In the genomic region with DNA sequence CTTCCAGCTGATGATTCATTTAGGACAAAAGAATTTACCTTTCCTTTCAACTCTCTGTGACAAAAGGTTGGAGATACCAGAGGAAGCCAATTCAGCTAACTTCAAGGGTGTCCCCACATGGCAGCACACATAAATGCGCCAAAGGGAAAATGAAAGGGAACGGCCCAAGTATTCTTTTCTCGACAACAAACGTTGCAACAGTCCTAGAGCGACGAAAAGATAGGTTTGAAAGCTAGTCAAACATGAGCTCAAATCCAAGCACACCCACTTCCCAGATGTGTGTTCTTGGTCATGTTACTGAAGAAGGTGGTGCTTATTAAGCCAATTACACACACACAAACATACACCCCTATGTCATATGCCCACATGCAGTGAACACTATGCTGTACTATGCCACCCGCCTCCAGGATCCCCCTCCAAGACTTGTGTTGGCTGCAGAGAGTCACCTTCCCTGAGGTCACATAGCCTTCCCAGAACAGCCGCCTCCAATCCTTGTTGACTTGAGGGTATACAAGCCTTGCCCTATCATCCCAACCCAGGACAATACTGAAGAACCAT, we compare ENCODE assay signal across 19 cellular contexts. TPM values are rescaled to one million over a fixed set of nuclear protein-coding genes. Genes with fewer than 3 reads are reported as not detected.
A peak's percentile ranks its signal among the peaks of the same experiment; 100 is the strongest.
DNase-seq lines count a peak whose midpoint lies in the region; ATAC-seq, FAIRE-seq and TF ChIP-seq lines count a peak whose summit lies in the region.
"Had no signal": no experiment of that assay in that cellular context is flagged by ENCODE, and none has a peak within 500 bp of the region (broad histone marks: within the 10 kb centered on the region; RNA-seq: fewer than 3 reads in every experiment).

No MANE protein-coding gene starts in this region.

- RAD21 ChIA-PET in HCT116 (lab: Charles Lee; ENCODE audit: low non-redundant PET in 1 of 2, low total read pairs in 2 of 2, uncharacterized antibody in 2 of 2, unreplicated experiment in 2 of 2), result no interaction called here

- peak; percentile 54 for TF ChIP-seq RAD21 in HCT116 (IDR thresholded peaks at IDR 0.05; ENCODE audit: low read depth)

- H3K9ac ChIP-seq in HCT116 (ENCODE audit: low read length) (no peak overlapping the region), keratinocyte (ENCODE audit: control insufficient read depth, extremely low read depth, insufficient read depth, low read length) (peak overlapping the region; percentile 22), subcutaneous abdominal adipose tissue (ENCODE audit: low read length in 5 of 5) (no peak overlapping the region)
- H3K9ac ChIP-seq: SK-N-SH had no signal

- ATAC-seq in HCT116, result peak; percentile 56
- ATAC-seq in WTC11, result peak; percentile 23
- ATAC-seq in activated naive CD4-positive, alpha-beta T cell treated with anti-CD3 and anti-CD28 coated beads, Interleukin-2, amount 50 U/mL, for 72 hours, result no peak

- no peak for TF ChIP-seq POLR2A in HCT116 (IDR thresholded peaks at IDR 0.05; ENCODE audit: borderline replicate concordance, extremely low read depth, insufficient read depth, insufficient read length)
- TF ChIP-seq POLR2A in testis (IDR thresholded peaks at IDR 0.05), result no peak

- BruUV-seq in HCT116 (replicated peaks; lab: Mats Ljungman, UMichigan), result no TSS peak

- H3K4me1 Mint-ChIP-seq in WTC11, result peaks cover 43% of the 10 kb centered on the region
- H3K4me1 Mint-ChIP-seq: activated CD4-positive, alpha-beta T cell treated with anti-CD3 and anti-CD28 coated beads, Interleukin-2, amount 10 ng/mL, durations not matched to agents 24 days and 14 days; B cell had no signal

- H3K27ac ChIP-seq in HCT116 (ENCODE audit: low read depth, low read length), result peak overlapping the region; percentile 66
- H3K27ac ChIP-seq in keratinocyte (ENCODE audit: control insufficient read depth, insufficient read depth, low read length), result peak overlapping the region; percentile 48
- H3K27ac ChIP-seq in subcutaneous abdominal adipose tissue (ENCODE audit: low read depth, low read length), result peak overlapping the region; percentile 47
- H3K27ac ChIP-seq in testis, result no peak overlapping the region
- H3K27ac ChIP-seq: neutrophil had no signal

- H3K9me1 ChIP-seq in keratinocyte (ENCODE audit: control insufficient read depth, extremely low read depth, insufficient read depth, low read length), result peaks cover 2% of the 10 kb centered on the region

- CTCF ChIA-PET in HCT116 (lab: Charles Lee), result no interaction called here
- CTCF ChIA-PET in WTC11 (lab: Charles Lee), result interaction anchor here (0.6 to 0.8 kb wide), 2 partner anchors 13 to 16 kb away, joined by 3 to 6 read pairs; no protein-coding TSS in a partner anchor

- H3K4me3 Mint-ChIP-seq in WTC11, result no peak overlapping the region
- H3K4me3 Mint-ChIP-seq: activated CD4-positive, alpha-beta T cell treated with anti-CD3 and anti-CD28 coated beads, Interleukin-2, amount 10 ng/mL, durations not matched to agents 24 days and 14 days; B cell had no signal

- FAIRE-seq in keratinocyte (lab: Jason Lieb, UNC), result peak; percentile 5
- FAIRE-seq: astrocyte had no signal

- H3K9me3 ChIP-seq in HCT116 (ENCODE audit: control insufficient read depth in 1 of 2, insufficient read depth in 1 of 2, low read depth in 1 of 2, low read length in 2 of 2), result no peaks in the 10 kb centered on the region
- H3K9me3 ChIP-seq in keratinocyte (ENCODE audit: control insufficient read depth, low read depth, low read length), result no peaks in the 10 kb centered on the region
- no peaks in the 10 kb centered on the region for H3K9me3 ChIP-seq in subcutaneous abdominal adipose tissue (ENCODE audit: control insufficient read depth in 5 of 5, low read length in 5 of 5)
- no peaks in the 10 kb centered on the region for H3K9me3 ChIP-seq in testis
- H3K9me3 ChIP-seq: neutrophil, SK-N-SH had no signal

- H3K27me3 ChIP-seq in HCT116 (ENCODE audit: insufficient read depth, low read length) (no peaks in the 10 kb centered on the region), keratinocyte (ENCODE audit: control insufficient read depth, extremely low read depth, insufficient read depth, low read length) (no peaks in the 10 kb centered on the region), subcutaneous abdominal adipose tissue (ENCODE audit: control insufficient read depth in 5 of 5, insufficient read depth in 4 of 5, low read length in 5 of 5) (no peaks in the 10 kb centered on the region), testis (no peaks in the 10 kb centered on the region)
- H3K27me3 ChIP-seq: neutrophil had no signal

- POLR2A ChIA-PET in HCT116 (lab: Charles Lee), result no interaction called here
- POLR2A ChIA-PET in WTC11 (lab: Charles Lee), result no interaction called here

- H3K36me3 ChIP-seq in HCT116 (ENCODE audit: control insufficient read depth in 1 of 2, insufficient read depth in 2 of 2, low read length in 2 of 2), result no peaks in the 10 kb centered on the region
- H3K36me3 ChIP-seq in keratinocyte (ENCODE audit: control insufficient read depth in 2 of 2, extremely low read depth in 1 of 2, insufficient read depth in 2 of 2, low read length in 2 of 2), result no peaks in the 10 kb centered on the region
- H3K36me3 ChIP-seq in subcutaneous abdominal adipose tissue (ENCODE audit: control insufficient read depth in 5 of 5, insufficient read depth in 5 of 5, low read length in 5 of 5), result no peaks in the 10 kb centered on the region
- H3K36me3 ChIP-seq in testis (ENCODE audit: low read depth, missing control alignments), result no peaks in the 10 kb centered on the region
- H3K36me3 ChIP-seq: neutrophil had no signal

- peaks cover 31% of the 10 kb centered on the region; the same call in 1 of the 2 replicates for H3K79me2 ChIP-seq in HCT116 (ENCODE audit: insufficient read depth, low read length)
- peaks cover 12% of the 10 kb centered on the region for H3K79me2 ChIP-seq in keratinocyte (ENCODE audit: control insufficient read depth, insufficient read depth, low read length)

- dilution Hi-C loops in keratinocyte (cut with MboI; ENCODE audit: extremely low pct_ligation_motif_present, low sequenced_read_pairs), result no loop called here

- TF ChIP-seq CTCF in HCT116 (IDR thresholded peaks at IDR 0.05 in 2 of 3, conservative IDR thresholded peaks at IDR 0.05 in 1 of 3; ENCODE audit: borderline replicate concordance in 1 of 3, insufficient read depth in 1 of 3, low read depth in 2 of 3, low read length in 2 of 3), result no peak
- no peak for TF ChIP-seq CTCF in WTC11 (IDR thresholded peaks at IDR 0.05)
- peak in 1 of 3 experiments; percentile 37 for TF ChIP-seq CTCF in keratinocyte (optimal IDR thresholded peaks at IDR 0.05 in 1 of 3, IDR thresholded peaks at IDR 0.05 in 1 of 3, conservative IDR thresholded peaks at IDR 0.05 in 1 of 3; ENCODE audit: extremely low read depth in 1 of 3, insufficient read depth in 2 of 3, low read length in 3 of 3)
- no peak for TF ChIP-seq CTCF in testis (IDR thresholded peaks at IDR 0.05)

- H3K4me2 ChIP-seq in HCT116 (ENCODE audit: low read length) (peak overlapping the region; percentile 55), keratinocyte (ENCODE audit: control insufficient read depth, extremely low read depth, insufficient read depth, low read depth, low read length) (peak overlapping the region; percentile 84)
- H3K4me2 ChIP-seq: SK-N-SH had no signal

- no peaks in the 10 kb centered on the region for H3K9me3 Mint-ChIP-seq in WTC11
- H3K9me3 Mint-ChIP-seq in activated naive CD4-positive, alpha-beta T cell treated with anti-CD3 and anti-CD28 coated beads, Interleukin-2, amount 50 U/mL, for 72 hours, result no peaks in the 10 kb centered on the region
- H3K9me3 Mint-ChIP-seq: activated CD4-positive, alpha-beta T cell treated with anti-CD3 and anti-CD28 coated beads, Interleukin-2, amount 10 ng/mL, durations not matched to agents 24 days and 14 days had no signal

- intact Hi-C loops in HCT116 (cut with micrococcal nuclease), result no loop called here
- intact Hi-C loops in testis (cut with DNase I; ENCODE audit: low total_unique reads), result no loop called here

- no peaks in the 10 kb centered on the region for H4K20me1 ChIP-seq in HCT116 (ENCODE audit: insufficient read depth)
- no peaks in the 10 kb centered on the region for H4K20me1 ChIP-seq in keratinocyte (ENCODE audit: control insufficient read depth, extremely low read depth, insufficient read depth, low read length)

- no peaks in the 10 kb centered on the region for H3K27me3 Mint-ChIP-seq in WTC11 (ENCODE audit: low read depth)
- H3K27me3 Mint-ChIP-seq: activated CD4-positive, alpha-beta T cell treated with anti-CD3 and anti-CD28 coated beads, Interleukin-2, amount 10 ng/mL, durations not matched to agents 24 days and 14 days had no signal

- H3K36me3 Mint-ChIP-seq in WTC11, result no peaks in the 10 kb centered on the region
- no peaks in the 10 kb centered on the region for H3K36me3 Mint-ChIP-seq in activated naive CD4-positive, alpha-beta T cell treated with anti-CD3 and anti-CD28 coated beads, Interleukin-2, amount 50 U/mL, for 72 hours

- H3K27ac Mint-ChIP-seq in WTC11, result peak overlapping the region; percentile 88
- H3K27ac Mint-ChIP-seq in activated naive CD4-positive, alpha-beta T cell treated with anti-CD3 and anti-CD28 coated beads, Interleukin-2, amount 50 U/mL, for 72 hours, result no peak overlapping the region
- H3K27ac Mint-ChIP-seq: activated CD4-positive, alpha-beta T cell treated with anti-CD3 and anti-CD28 coated beads, Interleukin-2, amount 10 ng/mL, durations not matched to agents 24 days and 14 days; B cell had no signal

- H3K4me3 ChIP-seq in HCT116 (replicated peaks in 1 of 2; ENCODE audit: low read depth in 1 of 2, low read length in 2 of 2) (no peak overlapping the region; a peak in 1 of 4 replicates), keratinocyte (ENCODE audit: control insufficient read depth in 2 of 3, extremely low read depth in 1 of 3, insufficient read depth in 2 of 3, low read depth in 1 of 3, low read length in 3 of 3) (peak overlapping the region in 2 of 3 experiments; percentile 19 to 58), subcutaneous abdominal adipose tissue (ENCODE audit: low read depth in 1 of 5, low read length in 5 of 5) (no peak overlapping the region), testis (no peak overlapping the region)

- H3K4me1 ChIP-seq in HCT116 (ENCODE audit: control insufficient read depth in 1 of 2, insufficient read depth in 2 of 2, low read length in 2 of 2) (peaks cover 23 to 45% of the 10 kb centered on the region in 2 experiments), keratinocyte (ENCODE audit: control insufficient read depth, extremely low read depth, insufficient read depth, low read length) (peaks cover 16% of the 10 kb centered on the region), subcutaneous abdominal adipose tissue (ENCODE audit: control insufficient read depth in 5 of 5, insufficient read depth in 5 of 5, low read length in 5 of 5) (peaks cover 0 to 32% (median 0%) of the 10 kb centered on the region in 5 donors), testis (no peaks in the 10 kb centered on the region)

- no peaks in the 10 kb centered on the region for H3K9me2 ChIP-seq in HCT116 (ENCODE audit: insufficient read depth)
- H3K9me2 ChIP-seq: SK-N-SH had no signal

- DNase-seq in HCT116 (ENCODE audit: low read depth, low spot score) (no peak), WTC11 (ENCODE audit: low spot score) (no peak), keratinocyte (ENCODE audit: low read depth, low spot score) (no peak), testis (no peak), NCI-H345 treated with DMSO at 0.1 percent for 48 hours (lab: John Stamatoyannopoulos, UW; ENCODE audit: unreplicated experiment) (no peak)
- DNase-seq in activated naive CD4-positive, alpha-beta T cell treated with anti-CD3 and anti-CD28 coated beads, Interleukin-2, amount 50 U/mL, for 72 hours (ENCODE audit: low spot score in 2 of 2), result no peak
- DNase-seq: activated CD4-positive, alpha-beta T cell treated with anti-CD3 and anti-CD28 coated beads, Interleukin-2, amount 10 ng/mL, durations not matched to agents 24 days and 14 days; activated naive CD4-positive, alpha-beta T cell; Calu3; cortex of kidney; erythroblast; KG1; NCI-H526 treated with DMSO at 0.1 percent for 48 hours; SK-N-SH had no signal

- 91 to 96% methylated on average over 8 of the region's 8 CpGs for WGBS in testis, 2 donors

- H2AFZ ChIP-seq in HCT116 (ENCODE audit: low read depth, low read length, poor library complexity, severe bottlenecking) (no peak overlapping the region), keratinocyte (ENCODE audit: control insufficient read depth, low read length) (no peak overlapping the region)

RNA-seq across cellular contexts. Expression of a gene that starts 27.5 kb away (rescaled TPM):
- total RNA-seq in HCT116 (2021; ENCODE audit: unreplicated experiment) (38.6 TPM), WTC11 (2021) (53.0 to 58.2 TPM (median 54.1 TPM) in 3 replicates), testis (10 to 100 TPM; 55.4 to 56.1 TPM)
- 16.6 and 18.5 TPM in 2 replicates for polyA plus RNA-seq in HCT116 (2012)
- polyA plus RNA-seq in keratinocyte (8.0 to 11.2 TPM (median 10.9 TPM) in 3 replicates), testis (ENCODE audit: insufficient read depth, low read depth, low replicate concordance) (60.4 TPM)
- 4.3 TPM for polyA plus RNA-seq in keratinocyte (2011; ENCODE audit: low read depth)
- polyA plus RNA-seq in keratinocyte (2011; cell fraction: cytosol; rRNA removed), result 8.1 and 13.1 TPM in 2 replicates
- polyA plus RNA-seq in keratinocyte (2011; cell fraction: nucleus; rRNA removed), result 23.1 and 23.6 TPM in 2 replicates
- polyA plus RNA-seq in keratinocyte (2012; ENCODE audit: low replicate concordance), result 4.1 and 10.0 TPM in 2 replicates
- polyA minus RNA-seq in keratinocyte, result 16.3 to 30.6 TPM (median 20.1 TPM) in 3 replicates
- 11.1 TPM for polyA minus RNA-seq in keratinocyte (2011; cell fraction: cytosol; rRNA and poly(A)+ RNA removed)
- polyA minus RNA-seq in keratinocyte (2011; cell fraction: nucleus; rRNA and poly(A)+ RNA removed), result 23.2 and 46.6 TPM in 2 replicates
- total RNA-seq in activated naive CD4-positive, alpha-beta T cell treated with anti-CD3 and anti-CD28 coated beads, Interleukin-2, amount 50 U/mL, for 72 hours, result under 1 TPM in 1 of 2 donors, not detected in 1; 0.39 TPM
- total RNA-seq: mononuclear cell had no signal

Comparison
In these comparisons a context has a peak if more than half of its experiments do, and no peak if none do; other contexts are left out.
1. ATAC-seq: peak in HCT116 (single experiment) and WTC11 (single experiment); none in activated naive CD4-positive, alpha-beta T cell treated with anti-CD3 and anti-CD28 coated beads, Interleukin-2, amount 50 U/mL, for 72 hours (0 of 2).
2. H3K27ac ChIP-seq: peak in HCT116 (single experiment), keratinocyte (single experiment) and subcutaneous abdominal adipose tissue (single experiment); none in testis (0 of 2).
3. H3K4me3 ChIP-seq: peak in keratinocyte (2 of 3); none in HCT116 (0 of 2), subcutaneous abdominal adipose tissue (0 of 5) and testis (0 of 2).
4. RNA of a gene that starts 27.5 kb away (total RNA-seq): 53.0 to 58.2 TPM in WTC11, 55.4 to 56.1 TPM in testis and 38.6 TPM in HCT116 (single experiment); 0.39 TPM in activated naive CD4-positive, alpha-beta T cell treated with anti-CD3 and anti-CD28 coated beads, Interleukin-2, amount 50 U/mL, for 72 hours; every median in the first group is over 10 times any median in the second.